In the genomic region with DNA sequence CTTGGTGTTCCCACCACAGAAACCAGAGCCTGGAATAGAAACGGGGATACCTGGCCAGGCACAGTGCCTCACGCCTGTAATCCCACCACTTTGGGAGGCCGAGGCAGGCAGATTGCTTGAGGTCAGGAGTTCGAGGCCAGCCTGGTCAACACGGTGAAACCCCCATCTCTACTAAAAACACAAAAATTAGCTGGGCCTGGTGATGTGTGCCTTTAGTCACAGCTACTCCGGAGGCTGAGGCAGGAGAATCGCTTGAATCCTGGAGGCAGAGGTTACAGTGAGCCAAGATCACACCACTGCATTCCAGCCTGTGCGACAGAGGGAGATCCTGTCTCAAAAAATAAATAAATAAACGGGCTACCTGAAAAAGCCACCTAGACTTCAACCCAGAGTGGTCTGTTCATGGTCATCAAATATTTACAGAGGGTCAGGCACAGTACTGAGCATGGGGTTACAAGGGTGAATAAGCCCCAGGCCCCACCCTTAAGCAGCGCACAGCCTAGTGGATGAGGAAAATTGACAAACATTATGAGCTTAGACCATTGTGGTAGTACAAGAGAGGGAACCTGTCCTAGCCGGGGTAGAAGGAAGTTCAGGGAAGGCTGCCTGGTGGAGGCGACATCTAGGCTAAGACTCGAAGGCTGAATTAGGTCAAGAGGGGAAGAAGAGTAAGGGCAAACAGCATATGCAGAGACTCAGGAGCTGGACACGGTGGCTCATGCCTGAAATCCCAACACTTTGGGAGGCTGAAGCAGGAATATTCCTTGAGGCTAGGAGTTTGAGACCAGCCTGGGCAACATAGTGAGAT, we compare ENCODE assay signal across 1 cellular context.
TF ChIP-seq lines count a peak whose summit lies in the region.

No MANE protein-coding gene starts in this region.

TF ChIP-seq in HepG2, 621 proteins besides CTCF, POLR2A, EP300 and RAD21 (continued from another document and continues in another):
- peak; percentile 94 for TF ChIP-seq SAP130 (CRISPR knock-in tag; IDR thresholded peaks at IDR 0.05; ENCODE audit: low read depth)
- no peak; the same call in 1 of the 2 replicates for TF ChIP-seq ZNF296 (CRISPR knock-in tag; conservative IDR thresholded peaks at IDR 0.05)
- TF ChIP-seq, protein P1, sequence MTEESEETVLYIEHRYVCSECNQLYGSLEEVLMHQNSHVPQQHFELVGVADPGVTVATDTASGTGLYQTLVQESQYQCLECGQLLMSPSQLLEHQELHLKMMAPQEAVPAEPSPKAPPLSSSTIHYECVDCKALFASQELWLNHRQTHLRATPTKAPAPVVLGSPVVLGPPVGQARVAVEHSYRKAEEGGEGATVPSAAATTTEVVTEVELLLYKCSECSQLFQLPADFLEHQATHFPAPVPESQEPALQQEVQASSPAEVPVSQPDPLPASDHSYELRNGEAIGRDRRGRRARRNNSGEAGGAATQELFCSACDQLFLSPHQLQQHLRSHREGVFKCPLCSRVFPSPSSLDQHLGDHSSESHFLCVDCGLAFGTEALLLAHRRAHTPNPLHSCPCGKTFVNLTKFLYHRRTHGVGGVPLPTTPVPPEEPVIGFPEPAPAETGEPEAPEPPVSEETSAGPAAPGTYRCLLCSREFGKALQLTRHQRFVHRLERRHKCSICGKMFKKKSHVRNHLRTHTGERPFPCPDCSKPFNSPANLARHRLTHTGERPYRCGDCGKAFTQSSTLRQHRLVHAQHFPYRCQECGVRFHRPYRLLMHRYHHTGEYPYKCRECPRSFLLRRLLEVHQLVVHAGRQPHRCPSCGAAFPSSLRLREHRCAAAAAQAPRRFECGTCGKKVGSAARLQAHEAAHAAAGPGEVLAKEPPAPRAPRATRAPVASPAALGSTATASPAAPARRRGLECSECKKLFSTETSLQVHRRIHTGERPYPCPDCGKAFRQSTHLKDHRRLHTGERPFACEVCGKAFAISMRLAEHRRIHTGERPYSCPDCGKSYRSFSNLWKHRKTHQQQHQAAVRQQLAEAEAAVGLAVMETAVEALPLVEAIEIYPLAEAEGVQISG (CRISPR knock-in tag; IDR thresholded peaks at IDR 0.05), result peak; percentile 77
- TF ChIP-seq MAF1 (CRISPR knock-in tag; IDR thresholded peaks at IDR 0.05; ENCODE audit: borderline replicate concordance), result no peak
- TF ChIP-seq ZNF432 (CRISPR knock-in tag; IDR thresholded peaks at IDR 0.05; ENCODE audit: borderline replicate concordance), result no peak
- TF ChIP-seq NR1H2 (CRISPR knock-in tag; IDR thresholded peaks at IDR 0.05; ENCODE audit: borderline replicate concordance, low read depth), result peak; percentile 82; the same call in 1 of the 2 replicates
- TF ChIP-seq ZNF354B (CRISPR knock-in tag; IDR thresholded peaks at IDR 0.05), result no peak
- peak; percentile 64; the same call in 1 of the 2 replicates for TF ChIP-seq SOX13 (IDR thresholded peaks at IDR 0.05)
- TF ChIP-seq SOX13 (CRISPR knock-in tag; conservative IDR thresholded peaks at IDR 0.05 in 1 of 2, IDR thresholded peaks at IDR 0.05 in 1 of 2), result peak in 1 of 2 experiments; percentile 92; a peak in 2 of 4 replicates
- TF ChIP-seq MEF2D (CRISPR knock-in tag; IDR thresholded peaks at IDR 0.05), result peak; percentile 91
- no peak for TF ChIP-seq ZNF567 (CRISPR knock-in tag; IDR thresholded peaks at IDR 0.05; ENCODE audit: borderline replicate concordance)
- TF ChIP-seq, protein P2, sequence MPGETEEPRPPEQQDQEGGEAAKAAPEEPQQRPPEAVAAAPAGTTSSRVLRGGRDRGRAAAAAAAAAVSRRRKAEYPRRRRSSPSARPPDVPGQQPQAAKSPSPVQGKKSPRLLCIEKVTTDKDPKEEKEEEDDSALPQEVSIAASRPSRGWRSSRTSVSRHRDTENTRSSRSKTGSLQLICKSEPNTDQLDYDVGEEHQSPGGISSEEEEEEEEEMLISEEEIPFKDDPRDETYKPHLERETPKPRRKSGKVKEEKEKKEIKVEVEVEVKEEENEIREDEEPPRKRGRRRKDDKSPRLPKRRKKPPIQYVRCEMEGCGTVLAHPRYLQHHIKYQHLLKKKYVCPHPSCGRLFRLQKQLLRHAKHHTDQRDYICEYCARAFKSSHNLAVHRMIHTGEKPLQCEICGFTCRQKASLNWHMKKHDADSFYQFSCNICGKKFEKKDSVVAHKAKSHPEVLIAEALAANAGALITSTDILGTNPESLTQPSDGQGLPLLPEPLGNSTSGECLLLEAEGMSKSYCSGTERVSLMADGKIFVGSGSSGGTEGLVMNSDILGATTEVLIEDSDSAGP (CRISPR knock-in tag; IDR thresholded peaks at IDR 0.05; ENCODE audit: borderline replicate concordance), result peak; percentile 70
- TF ChIP-seq, protein P3, sequence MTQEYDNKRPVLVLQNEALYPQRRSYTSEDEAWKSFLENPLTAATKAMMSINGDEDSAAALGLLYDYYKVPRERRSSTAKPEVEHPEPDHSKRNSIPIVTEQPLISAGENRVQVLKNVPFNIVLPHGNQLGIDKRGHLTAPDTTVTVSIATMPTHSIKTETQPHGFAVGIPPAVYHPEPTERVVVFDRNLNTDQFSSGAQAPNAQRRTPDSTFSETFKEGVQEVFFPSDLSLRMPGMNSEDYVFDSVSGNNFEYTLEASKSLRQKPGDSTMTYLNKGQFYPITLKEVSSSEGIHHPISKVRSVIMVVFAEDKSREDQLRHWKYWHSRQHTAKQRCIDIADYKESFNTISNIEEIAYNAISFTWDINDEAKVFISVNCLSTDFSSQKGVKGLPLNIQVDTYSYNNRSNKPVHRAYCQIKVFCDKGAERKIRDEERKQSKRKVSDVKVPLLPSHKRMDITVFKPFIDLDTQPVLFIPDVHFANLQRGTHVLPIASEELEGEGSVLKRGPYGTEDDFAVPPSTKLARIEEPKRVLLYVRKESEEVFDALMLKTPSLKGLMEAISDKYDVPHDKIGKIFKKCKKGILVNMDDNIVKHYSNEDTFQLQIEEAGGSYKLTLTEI (CRISPR knock-in tag; conservative IDR thresholded peaks at IDR 0.05), result no peak
- no peak for TF ChIP-seq SNRNP70 (IDR thresholded peaks at IDR 0.05; ENCODE audit: low read depth, low read length)
- TF ChIP-seq, protein P4, sequence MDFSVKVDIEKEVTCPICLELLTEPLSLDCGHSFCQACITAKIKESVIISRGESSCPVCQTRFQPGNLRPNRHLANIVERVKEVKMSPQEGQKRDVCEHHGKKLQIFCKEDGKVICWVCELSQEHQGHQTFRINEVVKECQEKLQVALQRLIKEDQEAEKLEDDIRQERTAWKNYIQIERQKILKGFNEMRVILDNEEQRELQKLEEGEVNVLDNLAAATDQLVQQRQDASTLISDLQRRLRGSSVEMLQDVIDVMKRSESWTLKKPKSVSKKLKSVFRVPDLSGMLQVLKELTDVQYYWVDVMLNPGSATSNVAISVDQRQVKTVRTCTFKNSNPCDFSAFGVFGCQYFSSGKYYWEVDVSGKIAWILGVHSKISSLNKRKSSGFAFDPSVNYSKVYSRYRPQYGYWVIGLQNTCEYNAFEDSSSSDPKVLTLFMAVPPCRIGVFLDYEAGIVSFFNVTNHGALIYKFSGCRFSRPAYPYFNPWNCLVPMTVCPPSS (IDR thresholded peaks at IDR 0.05), result no peak
- TF ChIP-seq HES4 (CRISPR knock-in tag; IDR thresholded peaks at IDR 0.05; ENCODE audit: borderline replicate concordance), result 0 out of 2 replicates have a peak, but pooled peaks have one; percentile 38
- TF ChIP-seq, protein P5, sequence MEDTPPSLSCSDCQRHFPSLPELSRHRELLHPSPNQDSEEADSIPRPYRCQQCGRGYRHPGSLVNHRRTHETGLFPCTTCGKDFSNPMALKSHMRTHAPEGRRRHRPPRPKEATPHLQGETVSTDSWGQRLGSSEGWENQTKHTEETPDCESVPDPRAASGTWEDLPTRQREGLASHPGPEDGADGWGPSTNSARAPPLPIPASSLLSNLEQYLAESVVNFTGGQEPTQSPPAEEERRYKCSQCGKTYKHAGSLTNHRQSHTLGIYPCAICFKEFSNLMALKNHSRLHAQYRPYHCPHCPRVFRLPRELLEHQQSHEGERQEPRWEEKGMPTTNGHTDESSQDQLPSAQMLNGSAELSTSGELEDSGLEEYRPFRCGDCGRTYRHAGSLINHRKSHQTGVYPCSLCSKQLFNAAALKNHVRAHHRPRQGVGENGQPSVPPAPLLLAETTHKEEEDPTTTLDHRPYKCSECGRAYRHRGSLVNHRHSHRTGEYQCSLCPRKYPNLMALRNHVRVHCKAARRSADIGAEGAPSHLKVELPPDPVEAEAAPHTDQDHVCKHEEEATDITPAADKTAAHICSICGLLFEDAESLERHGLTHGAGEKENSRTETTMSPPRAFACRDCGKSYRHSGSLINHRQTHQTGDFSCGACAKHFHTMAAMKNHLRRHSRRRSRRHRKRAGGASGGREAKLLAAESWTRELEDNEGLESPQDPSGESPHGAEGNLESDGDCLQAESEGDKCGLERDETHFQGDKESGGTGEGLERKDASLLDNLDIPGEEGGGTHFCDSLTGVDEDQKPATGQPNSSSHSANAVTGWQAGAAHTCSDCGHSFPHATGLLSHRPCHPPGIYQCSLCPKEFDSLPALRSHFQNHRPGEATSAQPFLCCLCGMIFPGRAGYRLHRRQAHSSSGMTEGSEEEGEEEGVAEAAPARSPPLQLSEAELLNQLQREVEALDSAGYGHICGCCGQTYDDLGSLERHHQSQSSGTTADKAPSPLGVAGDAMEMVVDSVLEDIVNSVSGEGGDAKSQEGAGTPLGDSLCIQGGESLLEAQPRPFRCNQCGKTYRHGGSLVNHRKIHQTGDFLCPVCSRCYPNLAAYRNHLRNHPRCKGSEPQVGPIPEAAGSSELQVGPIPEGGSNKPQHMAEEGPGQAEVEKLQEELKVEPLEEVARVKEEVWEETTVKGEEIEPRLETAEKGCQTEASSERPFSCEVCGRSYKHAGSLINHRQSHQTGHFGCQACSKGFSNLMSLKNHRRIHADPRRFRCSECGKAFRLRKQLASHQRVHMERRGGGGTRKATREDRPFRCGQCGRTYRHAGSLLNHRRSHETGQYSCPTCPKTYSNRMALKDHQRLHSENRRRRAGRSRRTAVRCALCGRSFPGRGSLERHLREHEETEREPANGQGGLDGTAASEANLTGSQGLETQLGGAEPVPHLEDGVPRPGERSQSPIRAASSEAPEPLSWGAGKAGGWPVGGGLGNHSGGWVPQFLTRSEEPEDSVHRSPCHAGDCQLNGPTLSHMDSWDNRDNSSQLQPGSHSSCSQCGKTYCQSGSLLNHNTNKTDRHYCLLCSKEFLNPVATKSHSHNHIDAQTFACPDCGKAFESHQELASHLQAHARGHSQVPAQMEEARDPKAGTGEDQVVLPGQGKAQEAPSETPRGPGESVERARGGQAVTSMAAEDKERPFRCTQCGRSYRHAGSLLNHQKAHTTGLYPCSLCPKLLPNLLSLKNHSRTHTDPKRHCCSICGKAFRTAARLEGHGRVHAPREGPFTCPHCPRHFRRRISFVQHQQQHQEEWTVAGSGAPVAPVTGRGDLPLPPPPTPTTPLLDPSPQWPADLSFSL (CRISPR knock-in tag; IDR thresholded peaks at IDR 0.05), result 0 out of 2 replicates have a peak, but pooled peaks have one; percentile 32
- no peak for TF ChIP-seq TP53 (CRISPR knock-in tag; conservative IDR thresholded peaks at IDR 0.05)
- TF ChIP-seq ZC3H4 (CRISPR knock-in tag; IDR thresholded peaks at IDR 0.05; ENCODE audit: borderline replicate concordance), result no peak
- peak; percentile 86 for TF ChIP-seq ZMYM4 (CRISPR knock-in tag; IDR thresholded peaks at IDR 0.05)
- TF ChIP-seq CAMTA2 (CRISPR knock-in tag; IDR thresholded peaks at IDR 0.05; ENCODE audit: borderline replicate concordance), result no peak
- no peak for TF ChIP-seq GTF2F1 (IDR thresholded peaks at IDR 0.05; ENCODE audit: low read length)
- 0 out of 2 replicates have a peak, but pooled peaks have one; percentile 66 for TF ChIP-seq RFXANK (CRISPR knock-in tag; IDR thresholded peaks at IDR 0.05)
- TF ChIP-seq, protein P6, sequence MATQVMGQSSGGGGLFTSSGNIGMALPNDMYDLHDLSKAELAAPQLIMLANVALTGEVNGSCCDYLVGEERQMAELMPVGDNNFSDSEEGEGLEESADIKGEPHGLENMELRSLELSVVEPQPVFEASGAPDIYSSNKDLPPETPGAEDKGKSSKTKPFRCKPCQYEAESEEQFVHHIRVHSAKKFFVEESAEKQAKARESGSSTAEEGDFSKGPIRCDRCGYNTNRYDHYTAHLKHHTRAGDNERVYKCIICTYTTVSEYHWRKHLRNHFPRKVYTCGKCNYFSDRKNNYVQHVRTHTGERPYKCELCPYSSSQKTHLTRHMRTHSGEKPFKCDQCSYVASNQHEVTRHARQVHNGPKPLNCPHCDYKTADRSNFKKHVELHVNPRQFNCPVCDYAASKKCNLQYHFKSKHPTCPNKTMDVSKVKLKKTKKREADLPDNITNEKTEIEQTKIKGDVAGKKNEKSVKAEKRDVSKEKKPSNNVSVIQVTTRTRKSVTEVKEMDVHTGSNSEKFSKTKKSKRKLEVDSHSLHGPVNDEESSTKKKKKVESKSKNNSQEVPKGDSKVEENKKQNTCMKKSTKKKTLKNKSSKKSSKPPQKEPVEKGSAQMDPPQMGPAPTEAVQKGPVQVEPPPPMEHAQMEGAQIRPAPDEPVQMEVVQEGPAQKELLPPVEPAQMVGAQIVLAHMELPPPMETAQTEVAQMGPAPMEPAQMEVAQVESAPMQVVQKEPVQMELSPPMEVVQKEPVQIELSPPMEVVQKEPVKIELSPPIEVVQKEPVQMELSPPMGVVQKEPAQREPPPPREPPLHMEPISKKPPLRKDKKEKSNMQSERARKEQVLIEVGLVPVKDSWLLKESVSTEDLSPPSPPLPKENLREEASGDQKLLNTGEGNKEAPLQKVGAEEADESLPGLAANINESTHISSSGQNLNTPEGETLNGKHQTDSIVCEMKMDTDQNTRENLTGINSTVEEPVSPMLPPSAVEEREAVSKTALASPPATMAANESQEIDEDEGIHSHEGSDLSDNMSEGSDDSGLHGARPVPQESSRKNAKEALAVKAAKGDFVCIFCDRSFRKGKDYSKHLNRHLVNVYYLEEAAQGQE (IDR thresholded peaks at IDR 0.05; ENCODE audit: borderline replicate concordance in 1 of 2, low read depth in 1 of 2, low read length in 2 of 2), result 0 out of 4 replicates have a peak, but pooled peaks of 1 of the 2 experiments have one; percentile 33
- no peak for TF ChIP-seq SP1 (IDR thresholded peaks at IDR 0.05)
- peak; percentile 56 for TF ChIP-seq SP1 (CRISPR knock-in tag; IDR thresholded peaks at IDR 0.05)
- no peak for TF ChIP-seq SRSF4 (IDR thresholded peaks at IDR 0.05; ENCODE audit: low read depth, low read length, poor library complexity, severe bottlenecking)
- TF ChIP-seq HOXA5 (CRISPR knock-in tag; IDR thresholded peaks at IDR 0.05), result peak; percentile 24; the same call in 1 of the 2 replicates
- TF ChIP-seq, protein P7, sequence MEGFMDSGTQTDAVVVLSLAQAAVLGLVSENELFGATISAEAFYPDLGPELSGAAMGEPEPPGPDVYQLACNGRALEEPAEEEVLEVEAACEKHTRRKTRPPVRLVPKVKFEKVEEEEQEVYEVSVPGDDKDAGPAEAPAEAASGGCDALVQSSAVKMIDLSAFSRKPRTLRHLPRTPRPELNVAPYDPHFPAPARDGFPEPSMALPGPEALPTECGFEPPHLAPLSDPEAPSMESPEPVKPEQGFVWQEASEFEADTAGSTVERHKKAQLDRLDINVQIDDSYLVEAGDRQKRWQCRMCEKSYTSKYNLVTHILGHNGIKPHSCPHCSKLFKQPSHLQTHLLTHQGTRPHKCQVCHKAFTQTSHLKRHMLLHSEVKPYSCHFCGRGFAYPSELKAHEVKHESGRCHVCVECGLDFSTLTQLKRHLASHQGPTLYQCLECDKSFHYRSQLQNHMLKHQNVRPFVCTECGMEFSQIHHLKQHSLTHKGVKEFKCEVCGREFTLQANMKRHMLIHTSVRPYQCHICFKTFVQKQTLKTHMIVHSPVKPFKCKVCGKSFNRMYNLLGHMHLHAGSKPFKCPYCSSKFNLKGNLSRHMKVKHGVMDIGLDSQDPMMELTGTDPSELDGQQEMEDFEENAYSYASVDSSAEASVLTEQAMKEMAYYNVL (CRISPR knock-in tag; IDR thresholded peaks at IDR 0.05; ENCODE audit: borderline replicate concordance), result peak; percentile 89; the same call in 1 of the 2 replicates
- peak; percentile 48; the same call in 1 of the 2 replicates for TF ChIP-seq NFIC (IDR thresholded peaks at IDR 0.05; ENCODE audit: low read length)
- no peak for TF ChIP-seq LCORL (IDR thresholded peaks at IDR 0.05)
- peak; percentile 88 for TF ChIP-seq LCORL (CRISPR knock-in tag; IDR thresholded peaks at IDR 0.05)
- peak; percentile 77 for TF ChIP-seq ATF1 (CRISPR knock-in tag; IDR thresholded peaks at IDR 0.05)
- TF ChIP-seq ZNF343 (CRISPR knock-in tag; IDR thresholded peaks at IDR 0.05), result peak; percentile 80; the same call in 1 of the 2 replicates
- TF ChIP-seq FOXA3 (CRISPR knock-in tag; IDR thresholded peaks at IDR 0.05), result peak; percentile 96
- TF ChIP-seq NFIB (CRISPR knock-in tag; IDR thresholded peaks at IDR 0.05; ENCODE audit: borderline replicate concordance), result no peak
